ENCODE assay signal across 8 cellular contexts in genomic region chr19:46347985-46348384, GRCh38. TPM values are rescaled to one million over a fixed set of nuclear protein-coding genes. Genes with fewer than 3 reads are reported as not detected.
DNase-seq lines count a peak whose midpoint lies in the region; ATAC-seq and TF ChIP-seq lines count a peak whose summit lies in the region.

No MANE protein-coding gene starts in this region.

- no peak for TF ChIP-seq CTCF in breast epithelium (IDR thresholded peaks at IDR 0.05)
- TF ChIP-seq CTCF in natural killer cell (IDR thresholded peaks at IDR 0.05) = no peak

- no peaks in the 10 kb centered on the region for H3K9me3 Mint-ChIP-seq in natural killer cell

- H3K4me3 ChIP-seq in BLaER1 (peak overlapping the region; percentile 95), breast epithelium (peak overlapping the region in 2 of 3 donors; percentile 86 to 95)
- H3K4me3 ChIP-seq in Jurkat, Clone E6-1 (ENCODE audit: low read length) = peak overlapping the region; percentile 89

- H3K27me3 ChIP-seq in BLaER1 = no peaks in the 10 kb centered on the region
- H3K27me3 ChIP-seq in breast epithelium = no peaks in the 10 kb centered on the region

- H3K9me3 ChIP-seq in BLaER1 = no peaks in the 10 kb centered on the region
- no peaks in the 10 kb centered on the region for H3K9me3 ChIP-seq in breast epithelium

- peaks cover 35% of the 10 kb centered on the region for H4K20me1 ChIP-seq in BLaER1

- no peaks in the 10 kb centered on the region for H3K36me3 Mint-ChIP-seq in natural killer cell

- TF ChIP-seq POLR2A in breast epithelium (IDR thresholded peaks at IDR 0.05) = no peak

- peak overlapping the region; percentile 92 for H3K4me2 ChIP-seq in BLaER1

- ATAC-seq in natural killer cell (no peak), GM21529 (IDR thresholded peaks at IDR 0.05; ENCODE audit: unreplicated experiment) (no peak)

- H3K9ac ChIP-seq in BLaER1 = peak overlapping the region; percentile 92; the same call in 1 of the 2 replicates

- intact Hi-C loops in breast epithelium (cut with DNase I; ENCODE audit: low total_unique reads) = no loop called here
- intact Hi-C loops in natural killer cell (cut with micrococcal nuclease) = no loop called here

- H3K4me1 ChIP-seq in BLaER1 (peaks cover 77% of the 10 kb centered on the region), breast epithelium (peaks cover 7 to 23% of the 10 kb centered on the region in 2 donors)

- peaks cover 0 to 3% of the 10 kb centered on the region in 2 donors for H3K27me3 Mint-ChIP-seq in natural killer cell (ENCODE audit: low read depth in 2 of 2)

- peak overlapping the region; percentile 90 to 94 for H3K27ac Mint-ChIP-seq in natural killer cell

- H3K36me3 ChIP-seq in BLaER1 (peaks cover 27% of the 10 kb centered on the region), breast epithelium (no peaks in the 10 kb centered on the region)

- H3K4me3 Mint-ChIP-seq in natural killer cell = peak overlapping the region; percentile 94

- H3K27ac ChIP-seq in BLaER1 (no peak overlapping the region), breast epithelium (no peak overlapping the region)

- H3K4me1 Mint-ChIP-seq in natural killer cell = peaks cover 48 to 60% of the 10 kb centered on the region in 2 donors

- no peak for DNase-seq in Jurkat, Clone E6-1 (ENCODE audit: low read depth, low spot score)
- no peak for DNase-seq in breast epithelium (ENCODE audit: low spot score in 2 of 2)
- no peak for DNase-seq in natural killer cell
- DNase-seq in foreskin melanocyte = no peak
- no peak for DNase-seq in epidermal melanocyte (ENCODE audit: insufficient read length, low spot score)
- no peak for DNase-seq in stimulated activated CD4-positive, alpha-beta T cell treated with anti-CD3 and anti-CD28 coated beads, Interleukin-12 subunit alpha, Interleukin-12 subunit beta, amount 100 ng/mL, for 4 hours

RNA-seq across cellular contexts. Expression of gene PPP5C, which starts 1.1 kb away (rescaled TPM):
- 134 TPM for polyA plus RNA-seq in Jurkat, Clone E6-1 (2012; ENCODE audit: insufficient read depth, insufficient read length)
- total RNA-seq in breast epithelium (10 to 100 TPM; 41.3 to 72.4 (median 58.7) TPM), natural killer cell (100 to 1,000 TPM in 1 of 3 donors, 10 to 100 TPM in 2; 95.4 to 106 (median 98.4) TPM)

RNA-seq across cellular contexts. Expression of gene HIF3A, which starts 51.1 kb away (rescaled TPM):
- not detected for polyA plus RNA-seq in Jurkat, Clone E6-1 (2012; ENCODE audit: insufficient read depth, insufficient read length)
- total RNA-seq in breast epithelium = 100 to 1,000 TPM in 1 of 3 donors, 10 to 100 TPM in 2; 10.4 to 111 (median 20.6) TPM
- not detected for total RNA-seq in natural killer cell

Comparison
In these comparisons a context has a peak if more than half of its experiments do, and no peak if none do; other contexts are left out.
1. RNA of gene HIF3A, which starts 51.1 kb away (total RNA-seq): 10.4 to 111 TPM in breast epithelium; not detected in natural killer cell; every median in the first group is over 10 times any median in the second.
2. Peak in every context shown above with its lines, with median percentiles within 50 percentile points of each other: H3K4me3 ChIP-seq.